Comparison of ENCODE assay signal across 15 cellular contexts in genomic region chr2:95315801-95316411, GRCh38. TPM values are rescaled to one million over a fixed set of nuclear protein-coding genes. Genes with fewer than 3 reads are reported as not detected.
DNase-seq lines count a peak whose midpoint lies in the region; FAIRE-seq and TF ChIP-seq lines count a peak whose summit lies in the region.
"Had no signal": no experiment of that assay in that cellular context is flagged by ENCODE, and none has a peak within 500 bp of the region (broad histone marks: within the 10 kb centered on the region; RNA-seq: fewer than 3 reads in every experiment).

No MANE protein-coding gene starts in this region.

- H3K9me3 Mint-ChIP-seq in chondrocyte (ENCODE audit: low read depth) = no peaks in the 10 kb centered on the region
- no peaks in the 10 kb centered on the region for H3K9me3 Mint-ChIP-seq in T-helper 2 cell treated with Interferon-gamma antibody and Interleukin-4, amounts not matched to agents 5 μg/mL and 100 μg/mL, for 36 hours
- H3K9me3 Mint-ChIP-seq: activated CD4-positive, alpha-beta memory T cell treated with anti-CD3 and anti-CD28 coated beads for 36 hours; stimulated activated naive B cell treated with anti-CD40 and anti-IgM and Interleukin-4, amounts not matched to agents 10 μg/mL and 1 μg/mL and 100 μg/mL, for 72 hours had no signal

- no peak overlapping the region for H3K4ac ChIP-seq in mesenchymal stem cell (ENCODE audit: low read depth in 1 of 2, low read length in 2 of 2)

- no peak overlapping the region for H3K27ac ChIP-seq in BLaER1
- H3K27ac ChIP-seq in mesenchymal stem cell (ENCODE audit: low read length, poor library complexity, severe bottlenecking) = peak overlapping the region; percentile 97
- H3K27ac ChIP-seq: colonic mucosa, lower lobe of right lung had no signal

- H3K4me3 Mint-ChIP-seq in chondrocyte (ENCODE audit: unreplicated experiment) = no peak overlapping the region
- no peak overlapping the region for H3K4me3 Mint-ChIP-seq in T-helper 2 cell treated with Interferon-gamma antibody and Interleukin-4, amounts not matched to agents 5 μg/mL and 100 μg/mL, for 36 hours
- H3K4me3 Mint-ChIP-seq: activated CD4-positive, alpha-beta memory T cell treated with anti-CD3 and anti-CD28 coated beads for 36 hours; stimulated activated naive B cell treated with anti-CD40 and anti-IgM and Interleukin-4, amounts not matched to agents 10 μg/mL and 1 μg/mL and 100 μg/mL, for 72 hours had no signal

- no peak overlapping the region for H3K23ac ChIP-seq in mesenchymal stem cell (ENCODE audit: low read length in 2 of 2)

- peak overlapping the region; percentile 78 for H2AK5ac ChIP-seq in mesenchymal stem cell (ENCODE audit: low read length, severe bottlenecking)

- H3K9ac ChIP-seq in BLaER1 (no peak overlapping the region), mesenchymal stem cell (ENCODE audit: low read length) (no peak overlapping the region)

- H3K9me3 ChIP-seq in BLaER1 (no peaks in the 10 kb centered on the region), mesenchymal stem cell (ENCODE audit: control insufficient read depth, low read length) (no peaks in the 10 kb centered on the region)
- H3K9me3 ChIP-seq: colonic mucosa, lower lobe of right lung had no signal

- H4K8ac ChIP-seq in mesenchymal stem cell (ENCODE audit: low read length) = no peak overlapping the region

- H3K18ac ChIP-seq in mesenchymal stem cell (ENCODE audit: low read depth in 1 of 2, low read length in 2 of 2) = no peak overlapping the region

- H3K36me3 Mint-ChIP-seq in chondrocyte (ENCODE audit: low read depth) = no peaks in the 10 kb centered on the region
- no peaks in the 10 kb centered on the region for H3K36me3 Mint-ChIP-seq in T-helper 2 cell treated with Interferon-gamma antibody and Interleukin-4, amounts not matched to agents 5 μg/mL and 100 μg/mL, for 36 hours (ENCODE audit: low read depth)
- H3K36me3 Mint-ChIP-seq: activated CD4-positive, alpha-beta memory T cell treated with anti-CD3 and anti-CD28 coated beads for 36 hours; stimulated activated naive B cell treated with anti-CD40 and anti-IgM and Interleukin-4, amounts not matched to agents 10 μg/mL and 1 μg/mL and 100 μg/mL, for 72 hours had no signal

- H3K4me2 ChIP-seq in BLaER1 = peak overlapping the region; percentile 65
- H3K4me2 ChIP-seq in mesenchymal stem cell (ENCODE audit: low read length, poor library complexity, severe bottlenecking) = peak overlapping the region; percentile 0

- peaks cover 8% of the 10 kb centered on the region for H3K27me3 Mint-ChIP-seq in chondrocyte (ENCODE audit: low read depth)
- H3K27me3 Mint-ChIP-seq in T-helper 2 cell treated with Interferon-gamma antibody and Interleukin-4, amounts not matched to agents 5 μg/mL and 100 μg/mL, for 36 hours (ENCODE audit: low read depth) = no peaks in the 10 kb centered on the region

- H3K4me3 ChIP-seq in BLaER1 (no peak overlapping the region), mesenchymal stem cell (ENCODE audit: insufficient read depth in 1 of 2, low read depth in 1 of 2, low read length in 2 of 2) (no peak overlapping the region)
- H3K4me3 ChIP-seq: colonic mucosa, lower lobe of right lung had no signal

- no peak overlapping the region for H2AFZ ChIP-seq in mesenchymal stem cell (ENCODE audit: low read depth, low read length)

- FAIRE-seq in GM19239 (lab: Jason Lieb, UNC) = no peak

- no peak overlapping the region for H3K14ac ChIP-seq in mesenchymal stem cell (ENCODE audit: low read length in 2 of 2)

- H3K36me3 ChIP-seq in BLaER1 = no peaks in the 10 kb centered on the region
- no peaks in the 10 kb centered on the region for H3K36me3 ChIP-seq in mesenchymal stem cell (ENCODE audit: control insufficient read depth in 1 of 2, insufficient read depth in 2 of 2, low read depth in 1 of 2, low read length in 2 of 2)
- H3K36me3 ChIP-seq: colonic mucosa, lower lobe of right lung had no signal

- TF ChIP-seq EP300 in Ishikawa (IDR thresholded peaks at IDR 0.05; ENCODE audit: borderline replicate concordance) = no peak

- H4K20me1 ChIP-seq in BLaER1 = peaks cover 34% of the 10 kb centered on the region

- DNase-seq in chondrocyte (ENCODE audit: low spot score) (peak; percentile 59), mesenchymal stem cell (no peak), putamen (ENCODE audit: low spot score) (no peak), GM19239 (ENCODE audit: insufficient read length, low spot score) (no peak), NCI-H1092 (lab: John Stamatoyannopoulos, UW) (no peak)
- DNase-seq in T-helper 2 cell treated with Interferon-gamma antibody and Interleukin-4, amounts not matched to agents 5 μg/mL and 100 μg/mL, for 36 hours (ENCODE audit: low spot score) = no peak
- DNase-seq: activated CD4-positive, alpha-beta memory T cell treated with anti-CD3 and anti-CD28 coated beads for 36 hours; activated gamma-delta T cell; lower lobe of right lung; NCI-H187 treated with DMSO at 0.1 percent for 48 hours; stimulated activated CD4-positive, alpha-beta T cell treated with anti-CD3 and anti-CD28 coated beads, Interleukin-1b, Interleukin-23, amount 100 ng/mL, for 48 hours; stimulated activated naive B cell treated with anti-CD40 and anti-IgM and Interleukin-4, amounts not matched to agents 10 μg/mL and 1 μg/mL and 100 μg/mL, for 72 hours had no signal

- no peak overlapping the region for H3K27ac Mint-ChIP-seq in chondrocyte (ENCODE audit: unreplicated experiment)
- no peak overlapping the region for H3K27ac Mint-ChIP-seq in T-helper 2 cell treated with Interferon-gamma antibody and Interleukin-4, amounts not matched to agents 5 μg/mL and 100 μg/mL, for 36 hours
- H3K27ac Mint-ChIP-seq: activated CD4-positive, alpha-beta memory T cell treated with anti-CD3 and anti-CD28 coated beads for 36 hours; stimulated activated naive B cell treated with anti-CD40 and anti-IgM and Interleukin-4, amounts not matched to agents 10 μg/mL and 1 μg/mL and 100 μg/mL, for 72 hours had no signal

- H2BK12ac ChIP-seq in mesenchymal stem cell (ENCODE audit: low read length in 2 of 2) = no peak overlapping the region

- H2BK5ac ChIP-seq in mesenchymal stem cell (ENCODE audit: low read depth, low read length, poor library complexity, severe bottlenecking) = peak overlapping the region; percentile 99

- H4K91ac ChIP-seq in mesenchymal stem cell (ENCODE audit: low read length) = no peak overlapping the region

- peaks cover 16% of the 10 kb centered on the region for H3K4me1 ChIP-seq in BLaER1
- H3K4me1 ChIP-seq in mesenchymal stem cell (ENCODE audit: control insufficient read depth, insufficient read depth, low read depth, low read length) = peaks cover 55% of the 10 kb centered on the region
- H3K4me1 ChIP-seq: colonic mucosa, lower lobe of right lung had no signal

- H2BK15ac ChIP-seq in mesenchymal stem cell (ENCODE audit: low read depth, poor library complexity, severe bottlenecking) = no peak overlapping the region

- H3K4me1 Mint-ChIP-seq in chondrocyte (ENCODE audit: low read depth) = peaks cover 12% of the 10 kb centered on the region
- H3K4me1 Mint-ChIP-seq in T-helper 2 cell treated with Interferon-gamma antibody and Interleukin-4, amounts not matched to agents 5 μg/mL and 100 μg/mL, for 36 hours (ENCODE audit: low read depth) = no peaks in the 10 kb centered on the region
- H3K4me1 Mint-ChIP-seq: stimulated activated naive B cell treated with anti-CD40 and anti-IgM and Interleukin-4, amounts not matched to agents 10 μg/mL and 1 μg/mL and 100 μg/mL, for 72 hours had no signal

- WGBS in mesenchymal stem cell = 86% methylated on average over 18 of the region's 19 CpGs

- H3K79me1 ChIP-seq in mesenchymal stem cell (replicated peaks; ENCODE audit: low read length, poor library complexity, severe bottlenecking) = no peaks in the 10 kb centered on the region

- TF ChIP-seq RAD21 in Ishikawa (IDR thresholded peaks at IDR 0.05; ENCODE audit: low read depth) = no peak

- H3K27me3 ChIP-seq in BLaER1 (peaks cover 18% of the 10 kb centered on the region), mesenchymal stem cell (ENCODE audit: control insufficient read depth in 1 of 2, insufficient read depth in 1 of 2, low read length in 2 of 2) (peaks cover 0 to 57% of the 10 kb centered on the region in 2 experiments)
- H3K27me3 ChIP-seq: colonic mucosa had no signal

- no peak for TF ChIP-seq CTCF in chondrocyte (IDR thresholded peaks at IDR 0.05)

- H2BK120ac ChIP-seq in mesenchymal stem cell (ENCODE audit: low read depth, low read length) = no peak overlapping the region

TF ChIP-seq in Ishikawa, 13 proteins besides CTCF, POLR2A, EP300 and RAD21:
- TF ChIP-seq TEAD4 (IDR thresholded peaks at IDR 0.05) (peak; percentile 13; the same call in 1 of the 2 replicates), YY1 (IDR thresholded peaks at IDR 0.05; ENCODE audit: low read depth) (no peak)
TF ChIP-seq in Ishikawa: peak in this region for 1.

RNA-seq across cellular contexts. Expression of gene KCNIP3, which starts 18.8 kb away (rescaled TPM):
- total RNA-seq in chondrocyte = 3.1 to 6.0 TPM (median 5.9 TPM) in 3 replicates
- 0.18 TPM for polyA plus RNA-seq in mesenchymal stem cell (2013, experiment 1 of 2)
- polyA plus RNA-seq in mesenchymal stem cell (2013, experiment 2 of 2) = 0.05 TPM
- total RNA-seq: activated CD4-positive, alpha-beta memory T cell treated with anti-CD3 and anti-CD28 coated beads for 36 hours had no signal

RNA-seq across cellular contexts. Expression of gene PROM2, which starts 41.7 kb away (rescaled TPM):
- total RNA-seq in chondrocyte = 1.5 to 1.7 TPM (median 1.7 TPM) in 3 replicates
- 0.18 TPM for polyA plus RNA-seq in mesenchymal stem cell (2013, experiment 1 of 2)
- 0.05 TPM for polyA plus RNA-seq in mesenchymal stem cell (2013, experiment 2 of 2)
